Comparison of ENCODE assay signal across 12 cellular contexts in genomic region chr16:27444015-27444414, GRCh38. TPM values are rescaled to one million over a fixed set of nuclear protein-coding genes. Genes with fewer than 3 reads are reported as not detected.
DNase-seq lines count a peak whose midpoint lies in the region; ATAC-seq and TF ChIP-seq lines count a peak whose summit lies in the region.
"Had no signal": no experiment of that assay in that cellular context is flagged by ENCODE, and none has a peak within 500 bp of the region (broad histone marks: within the 10 kb centered on the region; RNA-seq: fewer than 3 reads in every experiment).

No MANE protein-coding gene starts in this region.

- H3K9me3 Mint-ChIP-seq in endothelial cell (ENCODE audit: unreplicated experiment), result no peaks in the 10 kb centered on the region

- H3K79me1 ChIP-seq in trophoblast cell (ENCODE audit: low read length), result no peaks in the 10 kb centered on the region

- no peaks in the 10 kb centered on the region for H3K79me2 ChIP-seq in trophoblast cell (ENCODE audit: control insufficient read depth, insufficient read depth, low read length, poor library complexity)

- no peak overlapping the region for H4K91ac ChIP-seq in trophoblast cell (ENCODE audit: low read depth, low read length)

- H2BK12ac ChIP-seq in trophoblast cell (ENCODE audit: low read length), result no peak overlapping the region

- peaks cover 6% of the 10 kb centered on the region for H3K4me1 Mint-ChIP-seq in endothelial cell (ENCODE audit: unreplicated experiment)

- no peak overlapping the region for H3K14ac ChIP-seq in trophoblast cell (ENCODE audit: low read length)

- H3K36me3 Mint-ChIP-seq in endothelial cell (ENCODE audit: low read depth, unreplicated experiment), result peaks cover 10% of the 10 kb centered on the region

- H3K27me3 Mint-ChIP-seq in endothelial cell (ENCODE audit: unreplicated experiment), result peaks cover 7% of the 10 kb centered on the region

- no peak overlapping the region for H3K18ac ChIP-seq in trophoblast cell (ENCODE audit: low read length)

- H3K4me3 ChIP-seq in MG63 (no peak overlapping the region), trophoblast cell (ENCODE audit: low read depth, low read length) (no peak overlapping the region)

- no peak overlapping the region for H3K27ac ChIP-seq in trophoblast cell (ENCODE audit: low read depth, low read length)

- no peak overlapping the region for H2BK120ac ChIP-seq in trophoblast cell (ENCODE audit: insufficient read depth, low read length, poor library complexity)

- H3K9ac ChIP-seq in trophoblast cell (ENCODE audit: low read length), result no peak overlapping the region

- ATAC-seq in GM21825 (IDR thresholded peaks at IDR 0.05; ENCODE audit: unreplicated experiment), result no peak

- intact Hi-C loops in posterior cingulate gyrus (cut with DNase I), result no loop called here

- H3K36me3 ChIP-seq in MG63 (peaks cover 3% of the 10 kb centered on the region), trophoblast cell (ENCODE audit: control insufficient read depth in 1 of 2, insufficient read depth in 2 of 2, low read length in 2 of 2) (no peaks in the 10 kb centered on the region)

- H4K8ac ChIP-seq in trophoblast cell (ENCODE audit: low read depth, low read length), result no peak overlapping the region

- H3K4me3 Mint-ChIP-seq in endothelial cell (ENCODE audit: unreplicated experiment), result no peak overlapping the region

- H3K27ac Mint-ChIP-seq in endothelial cell (ENCODE audit: unreplicated experiment), result peak overlapping the region; percentile 30

- peak overlapping the region; percentile 8 for H3K23ac ChIP-seq in trophoblast cell (ENCODE audit: low read length)

- TF ChIP-seq CTCF in endothelial cell (IDR thresholded peaks at IDR 0.05; ENCODE audit: unreplicated experiment), result no peak

- H3K9me3 ChIP-seq in MG63, result peaks cover 13% of the 10 kb centered on the region
- peaks cover 25% of the 10 kb centered on the region for H3K9me3 ChIP-seq in trophoblast cell (ENCODE audit: insufficient read depth, low read depth, low read length)

- H2AFZ ChIP-seq in trophoblast cell (ENCODE audit: insufficient read depth, low read length, poor library complexity), result no peak overlapping the region

- H3K4me2 ChIP-seq in trophoblast cell (ENCODE audit: low read length), result no peak overlapping the region

- no peak overlapping the region for H3K4ac ChIP-seq in trophoblast cell (ENCODE audit: low read depth, low read length)

- WGBS in trophoblast cell (ENCODE audit: extremely low coverage, insufficient coverage, insufficient read length), result no CpG with 5 or more reads among the region's 2 CpGs

- no peak overlapping the region for H4K12ac ChIP-seq in trophoblast cell (ENCODE audit: low read depth, low read length)

- H2BK5ac ChIP-seq in trophoblast cell (ENCODE audit: low read depth, low read length, poor library complexity), result no peak overlapping the region

- H3K27me3 ChIP-seq in MG63, result no peaks in the 10 kb centered on the region
- H3K27me3 ChIP-seq in trophoblast cell (ENCODE audit: insufficient read depth, low read length), result no peaks in the 10 kb centered on the region

- no peak overlapping the region for H2AK5ac ChIP-seq in trophoblast cell (ENCODE audit: low read length)

- DNase-seq in activated CD8-positive, alpha-beta memory T cell treated with anti-CD3 and anti-CD28 coated beads, Interleukin-2, amount 50 U/mL, for 4 hours, result peak; percentile 11
- DNase-seq in activated CD8-positive, alpha-beta memory T cell treated with anti-CD3 and anti-CD28 coated beads, Interleukin-2, amount 50 U/mL, for 48 hours, result no peak
- DNase-seq in MG63, result peak; percentile 60
- DNase-seq in endothelial cell (ENCODE audit: low spot score), result no peak
- DNase-seq in trophoblast cell, result peak; percentile 69 to 85
- DNase-seq in posterior cingulate gyrus, result no peak
- no peak for DNase-seq in stimulated activated CD4-positive, alpha-beta T cell treated with anti-CD3 and anti-CD28 coated beads, Interleukin-4, amount 100 ng/mL, for 1 hour
- DNase-seq: amygdala, hippocampal formation, NCI-H1105 had no signal

- no peaks in the 10 kb centered on the region for H3K4me1 ChIP-seq in trophoblast cell (ENCODE audit: control insufficient read depth in 1 of 2, insufficient read depth in 2 of 2, low read length in 2 of 2)

RNA-seq across cellular contexts. Expression of gene IL21R, which starts 42.0 kb away (rescaled TPM):
- 0.33 and 0.44 TPM in 2 replicates for total RNA-seq in MG63 (2014; rRNA removed; shearing (Covaris generic); ENCODE audit: low replicate concordance)
- not detected for total RNA-seq in endothelial cell (ENCODE audit: unreplicated experiment)
- 0.08 and 0.15 TPM in 2 replicates for polyA plus RNA-seq in trophoblast cell (2013)
- polyA plus RNA-seq: neural cell had no signal

Comparison
In these comparisons a context has a peak if more than half of its experiments do, and no peak if none do; other contexts are left out.
1. DNase-seq: peak in activated CD8-positive, alpha-beta memory T cell treated with anti-CD3 and anti-CD28 coated beads, Interleukin-2, amount 50 U/mL, for 4 hours (single experiment), MG63 (single experiment) and trophoblast cell (2 of 2); none in activated CD8-positive, alpha-beta memory T cell treated with anti-CD3 and anti-CD28 coated beads, Interleukin-2, amount 50 U/mL, for 48 hours (single experiment), endothelial cell (single experiment), posterior cingulate gyrus (0 of 10) and stimulated activated CD4-positive, alpha-beta T cell treated with anti-CD3 and anti-CD28 coated beads, Interleukin-4, amount 100 ng/mL, for 1 hour (single experiment).